Comparison of ENCODE assay signal across 9 cellular contexts in the genomic region with DNA sequence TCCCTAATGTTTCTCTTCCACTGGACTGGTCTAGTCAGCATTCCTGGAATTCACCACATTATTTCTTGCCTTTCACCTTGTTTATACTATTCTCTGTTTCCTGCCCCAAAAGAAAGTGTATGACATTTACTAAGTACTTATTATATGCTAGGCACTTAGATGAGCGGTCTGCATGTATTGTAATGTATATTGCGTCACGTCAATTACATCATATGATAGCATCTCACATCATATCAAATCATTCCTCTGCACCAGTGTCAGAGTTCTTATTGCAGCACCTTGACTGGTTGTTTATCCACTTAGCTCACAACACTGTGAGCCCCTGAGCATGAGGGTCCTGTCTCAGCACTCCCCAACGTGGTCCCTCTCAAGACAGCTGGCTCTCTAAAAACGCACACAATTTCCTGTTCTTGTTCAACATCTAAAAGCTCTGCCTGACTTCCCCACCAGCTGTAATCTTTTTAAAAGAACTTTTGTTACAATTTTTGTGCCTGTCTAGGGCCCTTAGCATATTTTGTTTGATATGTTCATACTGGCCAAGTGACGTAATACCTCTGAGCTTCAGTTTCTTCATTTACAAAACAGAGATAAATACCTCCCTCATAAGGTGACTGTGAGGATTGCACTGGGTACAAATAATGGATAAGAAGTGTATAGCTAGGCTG. TPM values are rescaled to one million over a fixed set of nuclear protein-coding genes. Genes with fewer than 3 reads are reported as not detected.
DNase-seq lines count a peak whose midpoint lies in the region; ATAC-seq and TF ChIP-seq lines count a peak whose summit lies in the region.
"Had no signal": no experiment of that assay in that cellular context is flagged by ENCODE, and none has a peak within 500 bp of the region (broad histone marks: within the 10 kb centered on the region; RNA-seq: fewer than 3 reads in every experiment).

No MANE protein-coding gene starts in this region.

- no peak overlapping the region for H3K4me2 ChIP-seq in mammary epithelial cell (ENCODE audit: insufficient read depth, low read depth, low read length)

- intact Hi-C loops in mammary epithelial cell (cut with micrococcal nuclease): loop anchor here (1.0 to 2.0 kb wide), 3 partner anchors 58 to 112 kb away; a partner anchor contains a TSS
- intact Hi-C loops in mucosa of descending colon (cut with DNase I, micrococcal nuclease): no loop called here

- BruUV-seq in mammary epithelial cell (replicated peaks; lab: Mats Ljungman, UMichigan): no TSS peak

- WGBS in mammary epithelial cell (ENCODE audit: low coverage, missing lambda C conversion rate): 75% methylated on average over 6 of the region's 6 CpGs

- POLR2A ChIA-PET in AG04449 (lab: Yijun Ruan, JAX): no interaction called here

- peak; percentile 31 for ATAC-seq in GM18519 (IDR thresholded peaks at IDR 0.05; ENCODE audit: low FRiP score, unreplicated experiment)
- ATAC-seq in mucosa of descending colon: peak; percentile 70
- ATAC-seq in GM21737 (IDR thresholded peaks at IDR 0.05; ENCODE audit: unreplicated experiment): no peak

- dilution Hi-C loops in mammary epithelial cell (cut with HindIII; ENCODE audit: low sequenced_read_pairs): no loop called here

- CTCF ChIA-PET in AG04449 (lab: Yijun Ruan, JAX) (interaction anchor here (0.7 to 4.3 kb wide), 30 partner anchors 9 to 474 kb away, joined by 3 to 53 read pairs (median 5); a partner anchor contains a TSS), mammary epithelial cell (lab: Charles Lee; ENCODE audit: low non-redundant PET) (interaction anchor here (0.5 to 1.3 kb wide), 5 partner anchors 23 to 112 kb away, joined by 3 to 10 read pairs (median 5); no protein-coding TSS in a partner anchor)

- in situ Hi-C loops in mammary epithelial cell (cut with MboI; ENCODE audit: low sequenced_read_pairs in 2 of 2): loop anchor here in 1 of 2 donors (25.0 kb wide), 1 partner anchor 466 kb away; no protein-coding TSS in a partner anchor

- H3K79me2 ChIP-seq in mammary epithelial cell (ENCODE audit: insufficient read depth, low read length): no peaks in the 10 kb centered on the region

- TF ChIP-seq CTCF in AG04449 (IDR thresholded peaks at IDR 0.05; ENCODE audit: insufficient read depth, low read length, missing control alignments) (peak; percentile 26), mammary epithelial cell (conservative IDR thresholded peaks at IDR 0.05 in 1 of 2, IDR thresholded peaks at IDR 0.05 in 1 of 2; ENCODE audit: extremely low read depth in 1 of 2, insufficient read depth in 1 of 2, low read depth in 1 of 2, low read length in 2 of 2) (peak; percentile 24 to 42), mucosa of descending colon (IDR thresholded peaks at IDR 0.05) (no peak)

- H3K27ac ChIP-seq in mammary epithelial cell (ENCODE audit: insufficient read depth, low read depth, low read length): no peak overlapping the region
- H3K27ac ChIP-seq: epithelial cell of prostate had no signal

- no peak overlapping the region for H3K9ac ChIP-seq in mammary epithelial cell (ENCODE audit: insufficient read depth, low read length)

- H3K4me1 ChIP-seq in mammary epithelial cell (ENCODE audit: insufficient read depth, low read length): peaks cover 5% of the 10 kb centered on the region
- H3K4me1 ChIP-seq in mucosa of descending colon (ENCODE audit: low read depth): no peaks in the 10 kb centered on the region

- H3K36me3 ChIP-seq in mammary epithelial cell (ENCODE audit: insufficient read depth, low read length) (no peaks in the 10 kb centered on the region), mucosa of descending colon (ENCODE audit: low read depth) (no peaks in the 10 kb centered on the region)

- H4K20me1 ChIP-seq in mammary epithelial cell (ENCODE audit: insufficient read depth, low read length): no peaks in the 10 kb centered on the region

- H3K9me3 ChIP-seq in mammary epithelial cell (replicated peaks; ENCODE audit: insufficient read depth, low read length): no peaks in the 10 kb centered on the region
- H3K9me3 ChIP-seq in mucosa of descending colon: no peaks in the 10 kb centered on the region

- DNase-seq in AG04449 (ENCODE audit: low read depth, low spot score): peak; percentile 52
- DNase-seq in MV-4-11 (lab: John Stamatoyannopoulos, UW): peak; percentile 73
- peak; percentile 11 for DNase-seq in mammary epithelial cell
- DNase-seq in mucosa of descending colon: no peak
- DNase-seq in NCI-H524 treated with DMSO at 0.1 percent for 48 hours (lab: John Stamatoyannopoulos, UW): no peak
- no peak for DNase-seq in stimulated activated CD4-positive, alpha-beta T cell treated with anti-CD3 and anti-CD28 coated beads, Interleukin-12 subunit alpha, Interleukin-12 subunit beta, amount 100 ng/mL, for 4 hours

- no peak overlapping the region for H2AFZ ChIP-seq in mammary epithelial cell (ENCODE audit: low read depth, low read length)

- H3K4me3 ChIP-seq in AG04449 (ENCODE audit: low read depth, low read length) (no peak overlapping the region), mammary epithelial cell (replicated peaks in 1 of 3; ENCODE audit: insufficient read depth in 1 of 3, low read depth in 2 of 3, low read length in 3 of 3) (no peak overlapping the region), mucosa of descending colon (no peak overlapping the region)

- no peaks in the 10 kb centered on the region for H3K27me3 ChIP-seq in mammary epithelial cell (ENCODE audit: insufficient read depth, low read length)

RNA-seq across cellular contexts. Expression of a gene that starts 58.8 kb away (rescaled TPM):
- total RNA-seq in mammary epithelial cell: 10 to 100 TPM in 1 of 2 donors, 1 to 10 TPM in 1; 8.7 to 11.5 TPM
- polyA plus RNA-seq in mammary epithelial cell: 3.1 TPM
- 15.5 TPM for polyA minus RNA-seq in mammary epithelial cell
- total RNA-seq in mucosa of descending colon: 10 to 100 TPM in 2 of 3 donors, 1 to 10 TPM in 1; 7.7 to 25.8 (median 11.8) TPM

Comparison
In these comparisons a context has a peak if more than half of its experiments do, and no peak if none do; other contexts are left out.
1. DNase-seq: peak in AG04449 (single experiment), MV-4-11 (single experiment) and mammary epithelial cell (single experiment); none in mucosa of descending colon (0 of 3), NCI-H524 treated with DMSO at 0.1 percent for 48 hours (single experiment) and stimulated activated CD4-positive, alpha-beta T cell treated with anti-CD3 and anti-CD28 coated beads, Interleukin-12 subunit alpha, Interleukin-12 subunit beta, amount 100 ng/mL, for 4 hours (single experiment).